16 cellular contexts compared by ENCODE assay signal in genomic region chr2:45653584-45653983, GRCh38. TPM values are rescaled to one million over a fixed set of nuclear protein-coding genes. Genes with fewer than 3 reads are reported as not detected.
DNase-seq lines count a peak whose midpoint lies in the region; TF ChIP-seq lines count a peak whose summit lies in the region.
"Had no signal": no experiment of that assay in that cellular context is flagged by ENCODE, and none has a peak within 500 bp of the region (broad histone marks: within the 10 kb centered on the region; RNA-seq: fewer than 3 reads in every experiment).

No MANE protein-coding gene starts in this region.

- H4K91ac ChIP-seq in mesenchymal stem cell (ENCODE audit: low read length) = no peak overlapping the region

- H3K27ac Mint-ChIP-seq in progenitor cell of endocrine pancreas = no peak overlapping the region
- H3K27ac Mint-ChIP-seq: activated T-helper 2 cell treated with anti-CD3 and anti-CD28 coated beads, Interferon-gamma antibody, Interleukin-2, Interleukin-4, amounts not matched to agents 10 μg/mL and 5 μg/mL and 100 μg/mL, durations not matched to agents 14 hours and 24 hours and 36 hours had no signal

- H3K14ac ChIP-seq in mesenchymal stem cell (ENCODE audit: low read length in 2 of 2) = no peak overlapping the region

- H3K79me1 ChIP-seq in mesenchymal stem cell (replicated peaks; ENCODE audit: low read length, poor library complexity, severe bottlenecking) = peaks cover 42% of the 10 kb centered on the region

- WGBS in mesenchymal stem cell = 90% methylated on average over 3 of the region's 3 CpGs

- H2BK12ac ChIP-seq in mesenchymal stem cell (ENCODE audit: low read length in 2 of 2) = no peak overlapping the region

- H2BK120ac ChIP-seq in mesenchymal stem cell (ENCODE audit: low read depth, low read length) = no peak overlapping the region

- TF ChIP-seq CTCF in AG10803 (conservative IDR thresholded peaks at IDR 0.05; ENCODE audit: low read length) (no peak), GM12875 (IDR thresholded peaks at IDR 0.05; ENCODE audit: borderline replicate concordance, insufficient read depth, low read depth, low read length) (no peak), progenitor cell of endocrine pancreas (IDR thresholded peaks at IDR 0.05; ENCODE audit: unreplicated experiment) (no peak)

- no peak overlapping the region for H2AFZ ChIP-seq in mesenchymal stem cell (ENCODE audit: low read depth, low read length)

- DNase-seq in AG10803 (ENCODE audit: low read depth) (peak; percentile 76), astrocyte of the hippocampus (ENCODE audit: low read depth, low spot score) (peak; percentile 83), mesenchymal stem cell (peak; percentile 33), progenitor cell of endocrine pancreas (ENCODE audit: low spot score, unreplicated experiment) (no peak), NK-92 (lab: John Stamatoyannopoulos, UW; ENCODE audit: unreplicated experiment) (no peak), NCI-H524 treated with DMSO at 0.1 percent for 48 hours (lab: John Stamatoyannopoulos, UW) (no peak)
- DNase-seq in stimulated activated CD4-positive, alpha-beta T cell treated with anti-CD3 and anti-CD28 coated beads, Interleukin-1b, Interleukin-23, amount 100 ng/mL, for 48 hours = no peak
- DNase-seq: activated CD4-positive, CD25-positive, alpha-beta regulatory T cell treated with anti-CD3 and anti-CD28 coated beads, Interleukin-2, amount 50 U/mL, for 72 hours; CD4-positive, alpha-beta memory T cell; colonic mucosa; left ventricle myocardium superior; NCI-H524; sigmoid colon had no signal

- no peak overlapping the region for H2BK15ac ChIP-seq in mesenchymal stem cell (ENCODE audit: low read depth, poor library complexity, severe bottlenecking)

- peaks cover 14% of the 10 kb centered on the region for H3K4me1 Mint-ChIP-seq in progenitor cell of endocrine pancreas (ENCODE audit: low read depth)

- H4K8ac ChIP-seq in mesenchymal stem cell (ENCODE audit: low read length) = peak overlapping the region; percentile 23

- H3K4me3 ChIP-seq in AG10803 (ENCODE audit: low read length) (peak overlapping the region; percentile 91), GM12875 (ENCODE audit: low read depth, low read length) (peak overlapping the region; percentile 22), mesenchymal stem cell (ENCODE audit: insufficient read depth in 1 of 2, low read depth in 1 of 2, low read length in 2 of 2) (peak overlapping the region in 1 of 2 experiments; percentile 92)
- H3K4me3 ChIP-seq: colonic mucosa had no signal

- H2BK5ac ChIP-seq in mesenchymal stem cell (ENCODE audit: low read depth, low read length, poor library complexity, severe bottlenecking) = no peak overlapping the region

- H3K9me3 ChIP-seq in mesenchymal stem cell (ENCODE audit: control insufficient read depth, low read length) = no peaks in the 10 kb centered on the region
- H3K9me3 ChIP-seq: colonic mucosa, sigmoid colon, tibial nerve had no signal

- H3K27ac ChIP-seq in mesenchymal stem cell (ENCODE audit: low read length, poor library complexity, severe bottlenecking) = no peak overlapping the region
- H3K27ac ChIP-seq: colonic mucosa had no signal

- H3K4me3 Mint-ChIP-seq in progenitor cell of endocrine pancreas (ENCODE audit: low read depth) = no peak overlapping the region

- no peaks in the 10 kb centered on the region for H3K27me3 ChIP-seq in mesenchymal stem cell (ENCODE audit: control insufficient read depth in 1 of 2, insufficient read depth in 1 of 2, low read length in 2 of 2)
- H3K27me3 ChIP-seq: colonic mucosa, sigmoid colon, tibial nerve had no signal

- H3K23ac ChIP-seq in mesenchymal stem cell (ENCODE audit: low read length in 2 of 2) = no peak overlapping the region

- no peaks in the 10 kb centered on the region for H3K9me3 Mint-ChIP-seq in progenitor cell of endocrine pancreas (ENCODE audit: low read depth)
- H3K9me3 Mint-ChIP-seq: activated T-helper 2 cell treated with anti-CD3 and anti-CD28 coated beads, Interferon-gamma antibody, Interleukin-2, Interleukin-4, amounts not matched to agents 10 μg/mL and 5 μg/mL and 100 μg/mL, durations not matched to agents 14 hours and 24 hours and 36 hours had no signal

- H3K36me3 ChIP-seq in mesenchymal stem cell (ENCODE audit: control insufficient read depth in 1 of 2, insufficient read depth in 2 of 2, low read depth in 1 of 2, low read length in 2 of 2) = peaks cover 0 to 5% of the 10 kb centered on the region in 2 experiments
- H3K36me3 ChIP-seq: colonic mucosa, sigmoid colon, tibial nerve had no signal

- no peak overlapping the region for H3K18ac ChIP-seq in mesenchymal stem cell (ENCODE audit: low read depth in 1 of 2, low read length in 2 of 2)

- H3K27me3 Mint-ChIP-seq in progenitor cell of endocrine pancreas = peaks cover 59% of the 10 kb centered on the region

- H3K4me2 ChIP-seq in mesenchymal stem cell (ENCODE audit: low read length, poor library complexity, severe bottlenecking) = no peak overlapping the region

- H2AK5ac ChIP-seq in mesenchymal stem cell (ENCODE audit: low read length, severe bottlenecking) = no peak overlapping the region

- H3K36me3 Mint-ChIP-seq in progenitor cell of endocrine pancreas (ENCODE audit: insufficient read depth) = no peaks in the 10 kb centered on the region

- H3K4ac ChIP-seq in mesenchymal stem cell (ENCODE audit: low read depth in 1 of 2, low read length in 2 of 2) = no peak overlapping the region

- peaks cover 11% of the 10 kb centered on the region for H3K4me1 ChIP-seq in mesenchymal stem cell (ENCODE audit: control insufficient read depth, insufficient read depth, low read depth, low read length)

- peak overlapping the region; percentile 95 for H3K9ac ChIP-seq in mesenchymal stem cell (ENCODE audit: low read length)

RNA-seq across cellular contexts. Expression of gene PRKCE, which starts 2.1 kb away (rescaled TPM):
- polyA plus RNA-seq in mesenchymal stem cell (2013, experiment 1 of 2) = 10.6 TPM
- 11.5 TPM for polyA plus RNA-seq in mesenchymal stem cell (2013, experiment 2 of 2)
- 3.9 and 4.2 TPM in 2 replicates for total RNA-seq in progenitor cell of endocrine pancreas

RNA-seq across cellular contexts. Expression of gene SRBD1, which starts 42.5 kb away (rescaled TPM):
- 7.5 TPM for polyA plus RNA-seq in mesenchymal stem cell (2013, experiment 1 of 2)
- polyA plus RNA-seq in mesenchymal stem cell (2013, experiment 2 of 2) = 7.7 TPM
- total RNA-seq in progenitor cell of endocrine pancreas = 13.8 and 17.0 TPM in 2 replicates

Comparison
In these comparisons a context has a peak if more than half of its experiments do, and no peak if none do; other contexts are left out.
1. DNase-seq: peak in AG10803 (single experiment), astrocyte of the hippocampus (single experiment) and mesenchymal stem cell (single experiment); none in progenitor cell of endocrine pancreas (single experiment), NK-92 (single experiment), NCI-H524 treated with DMSO at 0.1 percent for 48 hours (single experiment) and stimulated activated CD4-positive, alpha-beta T cell treated with anti-CD3 and anti-CD28 coated beads, Interleukin-1b, Interleukin-23, amount 100 ng/mL, for 48 hours (single experiment).